ENCODE assay signal across 8 cellular contexts in the genomic region with DNA sequence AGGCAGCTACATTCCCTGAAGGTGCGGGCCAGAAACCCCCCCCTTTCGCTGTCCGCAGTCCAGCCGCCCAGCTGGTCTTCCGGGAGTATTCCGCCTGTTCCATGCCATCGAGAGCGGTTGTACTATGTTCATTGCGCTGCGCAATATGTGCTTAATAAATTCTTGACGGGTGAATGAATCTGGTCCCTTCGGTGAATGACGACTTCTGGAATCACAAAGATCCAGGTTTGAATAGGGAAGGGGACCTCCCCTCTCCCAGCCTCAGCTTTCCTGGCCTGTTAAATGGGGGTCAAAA. TPM values are rescaled to one million over a fixed set of nuclear protein-coding genes. Genes with fewer than 3 reads are reported as not detected.
A peak's percentile ranks its signal among the peaks of the same experiment; 100 is the strongest.
DNase-seq lines count a peak whose midpoint lies in the region; ATAC-seq and TF ChIP-seq lines count a peak whose summit lies in the region.

No MANE protein-coding gene starts in this region.

- no peak for TF ChIP-seq EP300 in esophagus muscularis mucosa (IDR thresholded peaks at IDR 0.05)

- H4K20me1 ChIP-seq in DOHH2 (ENCODE audit: control insufficient read depth, insufficient read depth, low read depth, low read length) = no peaks in the 10 kb centered on the region

- no peak for TF ChIP-seq POLR2A in esophagus muscularis mucosa (IDR thresholded peaks at IDR 0.05; ENCODE audit: low read depth)
- TF ChIP-seq POLR2A in prostate gland (IDR thresholded peaks at IDR 0.05) = no peak

- peak overlapping the region; percentile 66 for H3K4me3 ChIP-seq in DOHH2 (ENCODE audit: low read length)
- H3K4me3 ChIP-seq in RWPE2 (ENCODE audit: severe bottlenecking) = peak overlapping the region; percentile 23
- peak overlapping the region; percentile 9 to 24 (median 16) for H3K4me3 ChIP-seq in esophagus muscularis mucosa
- peak overlapping the region in 1 of 2 donors; percentile 16 for H3K4me3 ChIP-seq in prostate gland

- peak overlapping the region; percentile 90 for H3K4me2 ChIP-seq in DOHH2 (ENCODE audit: low read length)

- H3K4me1 ChIP-seq in DOHH2 (ENCODE audit: control insufficient read depth, low read length) = peaks cover 31% of the 10 kb centered on the region
- peaks cover 10% of the 10 kb centered on the region for H3K4me1 ChIP-seq in RWPE2 (ENCODE audit: insufficient read depth, poor library complexity, severe bottlenecking)
- peaks cover 13 to 30% (median 24%) of the 10 kb centered on the region in 4 donors for H3K4me1 ChIP-seq in esophagus muscularis mucosa
- H3K4me1 ChIP-seq in prostate gland (replicated peaks) = no peaks in the 10 kb centered on the region

- H3F3A ChIP-seq in DOHH2 (ENCODE audit: control insufficient read depth, insufficient read depth) = no peaks in the 10 kb centered on the region

- H3K27ac ChIP-seq in DOHH2 (ENCODE audit: low read depth, low read length) (no peak overlapping the region), RWPE2 (ENCODE audit: poor library complexity, severe bottlenecking) (no peak overlapping the region), esophagus muscularis mucosa (replicated peaks in 1 of 4) (peak overlapping the region; percentile 69 to 80 (median 78)), prostate gland (peak overlapping the region; percentile 75 to 76)

- H3K27me3 ChIP-seq in DOHH2 (ENCODE audit: control insufficient read depth, low read length) (no peaks in the 10 kb centered on the region), RWPE2 (ENCODE audit: insufficient read depth, poor library complexity, severe bottlenecking) (no peaks in the 10 kb centered on the region), esophagus muscularis mucosa (no peaks in the 10 kb centered on the region), prostate gland (replicated peaks; ENCODE audit: insufficient read depth) (no peaks in the 10 kb centered on the region)

- peaks cover 14% of the 10 kb centered on the region for H3K79me2 ChIP-seq in DOHH2 (ENCODE audit: control insufficient read depth, low read length)

- 36% methylated on average over 13 of the region's 13 CpGs for WGBS in esophagus muscularis mucosa
- WGBS in prostate gland = 20% methylated on average over 8 of the region's 13 CpGs

- intact Hi-C loops in esophagus muscularis mucosa (cut with DNase I) (no loop called here), prostate gland (cut with DNase I) (loop anchor here (1.0 to 10.0 kb wide), 4 partner anchors 42 to 239 kb away; partner anchors contain the start of genes GRIPAP1, HDAC6, PIM2 and SLC35A2)

- H3K9me3 ChIP-seq in DOHH2 (ENCODE audit: control insufficient read depth, insufficient read depth, low read length) (no peaks in the 10 kb centered on the region), RWPE2 (ENCODE audit: severe bottlenecking) (no peaks in the 10 kb centered on the region), esophagus muscularis mucosa (no peaks in the 10 kb centered on the region), prostate gland (no peaks in the 10 kb centered on the region)

- ATAC-seq in RWPE2 (ENCODE audit: low read depth) (no peak), HG02798 (IDR thresholded peaks at IDR 0.05; ENCODE audit: poor library complexity, unreplicated experiment) (no peak), GM21526 (IDR thresholded peaks at IDR 0.05; ENCODE audit: low FRiP score, unreplicated experiment) (no peak), HG03442 (IDR thresholded peaks at IDR 0.05; ENCODE audit: unreplicated experiment) (no peak)

- TF ChIP-seq CTCF in DOHH2 (IDR thresholded peaks at IDR 0.05; ENCODE audit: low read depth, low read length, poor library complexity, severe bottlenecking) (no peak), RWPE2 (IDR thresholded peaks at IDR 0.05; ENCODE audit: poor library complexity, severe bottlenecking) (peak; percentile 49), esophagus muscularis mucosa (IDR thresholded peaks at IDR 0.05) (no peak), prostate gland (IDR thresholded peaks at IDR 0.05) (no peak)

- DNase-seq in RWPE2 (ENCODE audit: low spot score) (no peak), esophagus muscularis mucosa (ENCODE audit: extremely low spot score) (no peak), prostate gland (ENCODE audit: low spot score) (no peak), occipital lobe (lab: John Stamatoyannopoulos, UW) (no peak)

- peaks cover 7% of the 10 kb centered on the region for H3K36me3 ChIP-seq in DOHH2 (ENCODE audit: control insufficient read depth, low read length)
- peaks cover 13% of the 10 kb centered on the region for H3K36me3 ChIP-seq in RWPE2 (ENCODE audit: low read depth)
- H3K36me3 ChIP-seq in esophagus muscularis mucosa = peaks cover 3 to 7% (median 5%) of the 10 kb centered on the region in 4 donors
- no peaks in the 10 kb centered on the region for H3K36me3 ChIP-seq in prostate gland

- H3K9me2 ChIP-seq in DOHH2 (replicated peaks; ENCODE audit: control insufficient read depth, low read length) = no peaks in the 10 kb centered on the region

RNA-seq across cellular contexts. Expression of gene TFE3, which starts 0.8 kb away (rescaled TPM):
- total RNA-seq in esophagus muscularis mucosa (100 to 1,000 TPM in 3 of 4 donors, 10 to 100 TPM in 1; 99.9 to 181 (median 150) TPM), prostate gland (10 to 100 TPM; 44.6 to 88.4 TPM), occipital lobe (8.1 TPM)

RNA-seq across cellular contexts. Expression of gene CCDC120, which starts 14.9 kb away (rescaled TPM):
- total RNA-seq in esophagus muscularis mucosa (1 to 10 TPM; 1.2 to 5.1 (median 2.9) TPM), prostate gland (10 to 100 TPM; 12.3 to 15.0 TPM), occipital lobe (2.0 TPM)

RNA-seq across cellular contexts. Expression of gene PRAF2, which starts 29.9 kb away (rescaled TPM):
- total RNA-seq in esophagus muscularis mucosa (10 to 100 TPM; 15.9 to 26.6 (median 23.8) TPM), prostate gland (10 to 100 TPM; 13.9 to 42.9 TPM), occipital lobe (3.0 TPM)

RNA-seq across cellular contexts. Expression of gene WDR45, which starts 35.8 kb away (rescaled TPM):
- total RNA-seq in esophagus muscularis mucosa (10 to 100 TPM; 68.1 to 77.9 (median 72.7) TPM), prostate gland (10 to 100 TPM; 67.8 to 93.6 TPM), occipital lobe (23.9 TPM)

RNA-seq across cellular contexts. Expression of gene GRIPAP1, which starts 41.9 kb away (rescaled TPM):
- 10 to 100 TPM; 24.7 to 36.4 (median 33.7) TPM for total RNA-seq in esophagus muscularis mucosa
- total RNA-seq in prostate gland = 10 to 100 TPM; 26.9 to 62.4 TPM
- total RNA-seq in occipital lobe = 29.9 TPM

Comparison
In these comparisons a context has a peak if more than half of its experiments do, and no peak if none do; other contexts are left out.
1. H3K27ac ChIP-seq: peak in esophagus muscularis mucosa (4 of 4) and prostate gland (2 of 2); none in DOHH2 (single experiment) and RWPE2 (single experiment).